8 cellular contexts compared by ENCODE assay signal in the genomic region with DNA sequence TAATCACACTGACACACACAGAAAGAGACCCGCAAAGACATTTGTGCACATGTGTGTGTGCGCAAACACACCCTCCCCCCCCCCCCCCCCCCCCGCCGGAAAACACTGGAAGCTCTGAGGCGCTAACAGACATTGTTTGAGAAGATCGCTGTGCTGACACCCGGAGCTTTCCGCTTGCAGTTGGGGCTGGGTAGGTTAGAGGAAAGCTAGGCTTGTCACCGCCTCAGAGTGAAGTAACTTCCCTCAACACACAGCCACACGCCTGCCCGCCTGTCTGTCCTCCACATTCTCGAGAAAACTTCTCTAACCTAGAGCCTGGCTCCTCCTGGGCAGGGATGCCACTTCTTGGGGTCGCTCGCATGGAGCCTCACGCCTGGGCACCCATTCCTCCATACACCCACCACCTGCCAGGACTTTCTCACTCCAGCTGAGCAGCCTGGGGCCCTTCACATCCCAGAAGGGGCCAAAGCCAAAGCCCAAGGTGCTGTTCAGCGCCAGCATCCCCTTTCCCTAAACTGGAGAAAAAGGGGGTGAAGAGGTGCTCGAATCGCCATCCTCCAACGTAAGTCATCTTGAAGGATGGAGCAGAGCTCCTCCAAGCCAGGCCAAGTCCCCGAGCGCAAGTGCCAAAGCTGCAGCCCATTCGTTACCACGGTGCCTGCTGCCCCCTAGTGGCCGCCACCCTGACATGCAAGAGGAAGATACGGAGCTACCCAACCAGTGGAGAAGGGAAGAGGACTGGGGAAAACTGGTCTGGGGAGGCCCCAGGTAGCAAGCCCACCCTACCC.
DNase-seq lines count a peak whose midpoint lies in the region; ATAC-seq and TF ChIP-seq lines count a peak whose summit lies in the region.

No MANE protein-coding gene starts in this region.

- H3K27ac ChIP-seq in uterus = no peak overlapping the region

- no peak overlapping the region for H3K4me3 ChIP-seq in uterus

- no peaks in the 10 kb centered on the region for H3K4me1 ChIP-seq in uterus

- H3K36me3 ChIP-seq in uterus = no peaks in the 10 kb centered on the region

- intact Hi-C loops in Right ventricle myocardium inferior (cut with DNase I) (no loop called here), uterus (cut with DNase I; ENCODE audit: low total_unique reads) (loop anchor here (5.0 kb wide), 1 partner anchor 155 kb away; no protein-coding TSS in a partner anchor)

- peak; percentile 29 for DNase-seq in DMS114 treated with DMSO at 0.1 percent for 48 hours (lab: John Stamatoyannopoulos, UW; ENCODE audit: unreplicated experiment)
- DNase-seq in LHCN-M2 (ENCODE audit: low read depth) = peak; percentile 49
- DNase-seq in SKM-1 (lab: John Stamatoyannopoulos, UW; ENCODE audit: unreplicated experiment) = peak; percentile 35
- peak; percentile 80 for DNase-seq in activated naive CD4-positive, alpha-beta T cell treated with anti-CD3 and anti-CD28 coated beads, Interleukin-2, amount 50 U/mL, for 16 hours
- DNase-seq in Right ventricle myocardium inferior (ENCODE audit: missing footprints) = peak; percentile 93
- peak; percentile 58 for DNase-seq in pons (ENCODE audit: low spot score)
- peak; percentile 61 to 68 for DNase-seq in uterus

- H3K9me3 ChIP-seq in uterus = no peaks in the 10 kb centered on the region

- ATAC-seq in Right ventricle myocardium inferior (peak; percentile 48), GM21576 (IDR thresholded peaks at IDR 0.05; ENCODE audit: unreplicated experiment) (no peak)

- no peaks in the 10 kb centered on the region for H3K27me3 ChIP-seq in uterus

- TF ChIP-seq POLR2A in uterus (IDR thresholded peaks at IDR 0.05) = no peak

- TF ChIP-seq CTCF in uterus (IDR thresholded peaks at IDR 0.05) = peak; percentile 63 to 79 (median 74)

Comparison
In these comparisons a context has a peak if more than half of its experiments do, and no peak if none do; other contexts are left out.
1. DNase-seq: peak in every context shown above with its lines; median percentile 93 in Right ventricle myocardium inferior; 80 in activated naive CD4-positive, alpha-beta T cell treated with anti-CD3 and anti-CD28 coated beads, Interleukin-2, amount 50 U/mL, for 16 hours; 64 in uterus; 58 in pons; 49 in LHCN-M2; 35 in SKM-1; 29 in DMS114 treated with DMSO at 0.1 percent for 48 hours.